26 cellular contexts compared by ENCODE assay signal in genomic region chr3:190671658-190672057, GRCh38.
A peak's percentile ranks its signal among the peaks of the same experiment; 100 is the strongest.
DNase-seq lines count a peak whose midpoint lies in the region; ATAC-seq and TF ChIP-seq lines count a peak whose summit lies in the region.
"Had no signal": no experiment of that assay in that cellular context is flagged by ENCODE, and none has a peak within 500 bp of the region (broad histone marks: within the 10 kb centered on the region; RNA-seq: fewer than 3 reads in every experiment).

No MANE protein-coding gene starts in this region.

- H3K36me3 Mint-ChIP-seq in activated T-helper 2 cell treated with anti-CD3 and anti-CD28 coated beads, Interferon-gamma antibody, Interleukin-2, Interleukin-4, amounts not matched to agents 10 μg/mL and 5 μg/mL and 100 μg/mL, durations not matched to agents 14 hours and 24 hours and 36 hours (ENCODE audit: low read depth): no peaks in the 10 kb centered on the region
- no peaks in the 10 kb centered on the region for H3K36me3 Mint-ChIP-seq in Caco-2 (ENCODE audit: insufficient read depth, unreplicated experiment)
- H3K36me3 Mint-ChIP-seq: CD4-positive, CD25-positive, alpha-beta regulatory T cell had no signal

- no peak for ATAC-seq in HG03097 (IDR thresholded peaks at IDR 0.05; ENCODE audit: low FRiP score, unreplicated experiment)
- ATAC-seq: A549, gastrocnemius medialis, left cardiac atrium had no signal

- H3K9me3 Mint-ChIP-seq in activated T-helper 2 cell treated with anti-CD3 and anti-CD28 coated beads, Interferon-gamma antibody, Interleukin-2, Interleukin-4, amounts not matched to agents 10 μg/mL and 5 μg/mL and 100 μg/mL, durations not matched to agents 14 hours and 24 hours and 36 hours: no peaks in the 10 kb centered on the region
- no peaks in the 10 kb centered on the region for H3K9me3 Mint-ChIP-seq in Caco-2 (ENCODE audit: unreplicated experiment)
- H3K9me3 Mint-ChIP-seq: CD4-positive, CD25-positive, alpha-beta regulatory T cell; nephron progenitor cell; T-helper 1 cell treated with Interleukin-12 subunit alpha and Interleukin-12 subunit beta and Interleukin-4 antibody, amounts not matched to agents 30 μg/mL and 1 μg/mL, for 36 hours had no signal

- no peaks in the 10 kb centered on the region for H3K36me3 ChIP-seq in adipocyte (ENCODE audit: control insufficient read depth, insufficient read depth, low read length, severe bottlenecking)
- H3K36me3 ChIP-seq in Caco-2 (ENCODE audit: control insufficient read depth, insufficient read depth, low read length): no peaks in the 10 kb centered on the region
- H3K36me3 ChIP-seq: ascending aorta, colonic mucosa, gastrocnemius medialis, upper lobe of left lung had no signal

- intact Hi-C loops in activated T-helper 2 cell treated with anti-CD3 and anti-CD28 coated beads, Interferon-gamma antibody, Interleukin-2, Interleukin-4, amounts not matched to agents 10 μg/mL and 5 μg/mL and 100 μg/mL, durations not matched to agents 14 hours and 24 hours and 36 hours (cut with micrococcal nuclease): no loop called here
- intact Hi-C loops in Caco-2 (cut with micrococcal nuclease; ENCODE audit: unreplicated experiment): no loop called here

- H3K4me1 ChIP-seq in adipocyte (ENCODE audit: control insufficient read depth, insufficient read depth, low read length) (peaks cover 10% of the 10 kb centered on the region), Caco-2 (no peaks in the 10 kb centered on the region)
- H3K4me1 ChIP-seq: A549, ascending aorta, colonic mucosa, gastrocnemius medialis, upper lobe of left lung had no signal

- POLR2A ChIA-PET in Caco-2 (lab: Charles Lee): no interaction called here

- H3K4me3 Mint-ChIP-seq in activated T-helper 2 cell treated with anti-CD3 and anti-CD28 coated beads, Interferon-gamma antibody, Interleukin-2, Interleukin-4, amounts not matched to agents 10 μg/mL and 5 μg/mL and 100 μg/mL, durations not matched to agents 14 hours and 24 hours and 36 hours (ENCODE audit: low read depth): no peak overlapping the region
- H3K4me3 Mint-ChIP-seq in Caco-2 (ENCODE audit: unreplicated experiment): no peak overlapping the region
- H3K4me3 Mint-ChIP-seq: CD4-positive, CD25-positive, alpha-beta regulatory T cell; nephron progenitor cell; T-helper 1 cell treated with Interleukin-12 subunit alpha and Interleukin-12 subunit beta and Interleukin-4 antibody, amounts not matched to agents 30 μg/mL and 1 μg/mL, for 36 hours had no signal

- peak; percentile 18 for DNase-seq in A172 (ENCODE audit: low spot score)
- DNase-seq in GM03348 (ENCODE audit: low spot score): peak; percentile 24
- peak; percentile 68 for DNase-seq in adipocyte (ENCODE audit: low read depth)
- peak; percentile 43 for DNase-seq in fibroblast of pulmonary artery (ENCODE audit: low read depth)
- no peak for DNase-seq in activated T-helper 2 cell treated with anti-CD3 and anti-CD28 coated beads, Interferon-gamma antibody, Interleukin-2, Interleukin-4, amounts not matched to agents 10 μg/mL and 5 μg/mL and 100 μg/mL, durations not matched to agents 14 hours and 24 hours and 36 hours (ENCODE audit: low spot score)
- DNase-seq in Caco-2: no peak
- no peak for DNase-seq in LoVo (ENCODE audit: low spot score)
- DNase-seq: activated CD4-positive, alpha-beta T cell treated with anti-CD3 and anti-CD28 coated beads, Interleukin-2, amount 50 U/mL, for 1 hour; CD4-positive, CD25-positive, alpha-beta regulatory T cell; colonic mucosa; DMS53; gastrocnemius medialis; left cardiac atrium; NCI-H1105; NCI-H2107; NCI-H524; nephron progenitor cell; small intestine; stimulated activated CD4-positive, alpha-beta T cell treated with anti-CD3 and anti-CD28 coated beads, Interleukin-4, amount 100 ng/mL, for 24 hours; upper lobe of left lung had no signal

- H3K9me3 ChIP-seq in adipocyte (ENCODE audit: control insufficient read depth, low read length) (no peaks in the 10 kb centered on the region), Caco-2 (no peaks in the 10 kb centered on the region)
- H3K9me3 ChIP-seq: A549, ascending aorta, colonic mucosa, gastrocnemius medialis, upper lobe of left lung had no signal

- no peak overlapping the region for H3K27ac Mint-ChIP-seq in activated T-helper 2 cell treated with anti-CD3 and anti-CD28 coated beads, Interferon-gamma antibody, Interleukin-2, Interleukin-4, amounts not matched to agents 10 μg/mL and 5 μg/mL and 100 μg/mL, durations not matched to agents 14 hours and 24 hours and 36 hours
- H3K27ac Mint-ChIP-seq in Caco-2 (ENCODE audit: unreplicated experiment): no peak overlapping the region
- H3K27ac Mint-ChIP-seq: nephron progenitor cell; progenitor cell of endocrine pancreas; T-helper 1 cell treated with Interleukin-12 subunit alpha and Interleukin-12 subunit beta and Interleukin-4 antibody, amounts not matched to agents 30 μg/mL and 1 μg/mL, for 36 hours had no signal

- no TSS peak for BruUV-seq in Caco-2 (replicated peaks; lab: Mats Ljungman, UMichigan)

- no peak overlapping the region for H3K4me3 ChIP-seq in adipocyte (ENCODE audit: low read length)
- no peak overlapping the region for H3K4me3 ChIP-seq in fibroblast of pulmonary artery (replicated peaks; ENCODE audit: low read depth, low read length)
- H3K4me3 ChIP-seq in Caco-2 (ENCODE audit: low read depth, low read length): no peak overlapping the region
- H3K4me3 ChIP-seq: A549, ascending aorta, colonic mucosa, gastrocnemius medialis, upper lobe of left lung had no signal

- peaks cover 1% of the 10 kb centered on the region for H3K4me1 Mint-ChIP-seq in activated T-helper 2 cell treated with anti-CD3 and anti-CD28 coated beads, Interferon-gamma antibody, Interleukin-2, Interleukin-4, amounts not matched to agents 10 μg/mL and 5 μg/mL and 100 μg/mL, durations not matched to agents 14 hours and 24 hours and 36 hours (ENCODE audit: low read depth)
- no peaks in the 10 kb centered on the region for H3K4me1 Mint-ChIP-seq in Caco-2 (ENCODE audit: low read depth, unreplicated experiment)
- H3K4me1 Mint-ChIP-seq: CD4-positive, CD25-positive, alpha-beta regulatory T cell; nephron progenitor cell had no signal

- no peak overlapping the region for H3K9ac ChIP-seq in adipocyte (ENCODE audit: low read length)
- H3K9ac ChIP-seq: KMS-11 had no signal

- H3K27me3 Mint-ChIP-seq in activated T-helper 2 cell treated with anti-CD3 and anti-CD28 coated beads, Interferon-gamma antibody, Interleukin-2, Interleukin-4, amounts not matched to agents 10 μg/mL and 5 μg/mL and 100 μg/mL, durations not matched to agents 14 hours and 24 hours and 36 hours (ENCODE audit: low read depth): peaks cover 10% of the 10 kb centered on the region
- H3K27me3 Mint-ChIP-seq in Caco-2 (ENCODE audit: insufficient read depth, unreplicated experiment): peaks cover 11% of the 10 kb centered on the region
- H3K27me3 Mint-ChIP-seq: progenitor cell of endocrine pancreas had no signal

- H3K27me3 ChIP-seq in adipocyte (replicated peaks; ENCODE audit: control insufficient read depth, insufficient read depth, low read length): no peaks in the 10 kb centered on the region
- H3K27me3 ChIP-seq in Caco-2 (replicated peaks; ENCODE audit: control insufficient read depth, insufficient read depth, low read length): no peaks in the 10 kb centered on the region
- H3K27me3 ChIP-seq: ascending aorta, colonic mucosa, gastrocnemius medialis, upper lobe of left lung had no signal

- CTCF ChIA-PET in Caco-2 (lab: Charles Lee): no interaction called here

- TF ChIP-seq CTCF in fibroblast of pulmonary artery (IDR thresholded peaks at IDR 0.05; ENCODE audit: low read length, missing control alignments) (no peak), Caco-2 (IDR thresholded peaks at IDR 0.05; ENCODE audit: insufficient read depth in 1 of 2, low read depth in 1 of 2, low read length in 1 of 2, severe bottlenecking in 1 of 2, unreplicated experiment in 1 of 2) (no peak)

Comparison
In these comparisons a context has a peak if more than half of its experiments do, and no peak if none do; other contexts are left out.
1. DNase-seq: peak in A172 (single experiment), GM03348 (single experiment), adipocyte (single experiment) and fibroblast of pulmonary artery (single experiment); none in activated T-helper 2 cell treated with anti-CD3 and anti-CD28 coated beads, Interferon-gamma antibody, Interleukin-2, Interleukin-4, amounts not matched to agents 10 μg/mL and 5 μg/mL and 100 μg/mL, durations not matched to agents 14 hours and 24 hours and 36 hours (single experiment), Caco-2 (0 of 2) and LoVo (single experiment).